8 cellular contexts compared by ENCODE assay signal in the genomic region with DNA sequence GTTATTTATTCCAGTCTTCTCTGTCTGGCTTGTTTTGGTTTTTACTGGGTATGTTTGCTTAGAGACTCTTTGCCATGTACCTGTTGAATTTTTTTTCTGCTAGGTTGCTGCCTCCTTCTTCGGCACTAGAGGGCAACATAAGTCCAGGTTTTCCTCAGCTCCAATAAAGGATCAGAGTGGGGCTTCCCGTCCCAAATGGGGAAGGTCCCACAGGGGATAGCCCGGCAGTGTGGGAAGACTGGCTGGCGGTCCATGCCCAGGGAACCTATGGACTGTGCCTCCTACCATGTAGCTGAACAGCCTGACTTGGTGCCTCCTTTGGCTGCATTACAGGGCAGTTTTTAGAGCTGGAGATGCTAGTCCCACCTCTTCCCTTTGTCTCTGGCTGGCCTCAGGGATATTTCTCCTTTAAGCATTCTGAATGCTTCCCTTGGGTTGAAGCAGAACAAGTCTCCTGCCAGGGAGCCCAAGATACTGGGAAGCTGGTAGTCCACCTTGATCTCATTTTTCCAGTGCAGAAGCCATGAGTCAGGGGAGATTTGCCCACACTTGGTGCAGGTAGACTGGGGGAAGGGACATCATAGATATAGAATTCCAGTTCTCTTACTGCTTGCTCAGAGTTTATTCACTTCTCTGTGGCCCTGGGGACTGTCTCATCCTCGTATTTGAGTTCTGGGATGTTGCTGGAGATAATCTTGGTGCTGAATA.
DNase-seq lines count a peak whose midpoint lies in the region; ATAC-seq lines count a peak whose summit lies in the region.

No MANE protein-coding gene starts in this region.

- H4K91ac ChIP-seq in trophoblast cell (ENCODE audit: low read depth, low read length): no peak overlapping the region

- peaks cover 7% of the 10 kb centered on the region for H3K9me3 Mint-ChIP-seq in activated CD4-positive, alpha-beta T cell treated with anti-CD3 and anti-CD28 coated beads, Interleukin-2, amount 10 ng/mL, durations not matched to agents 7 days and 5 days

- H3K4me2 ChIP-seq in trophoblast cell (ENCODE audit: low read length): no peak overlapping the region

- H3K23ac ChIP-seq in trophoblast cell (ENCODE audit: low read length): no peak overlapping the region

- POLR2A ChIA-PET in activated CD4-positive, alpha-beta T cell treated with anti-CD3 and anti-CD28 coated beads, Interleukin-2, amount 10 ng/mL, durations not matched to agents 7 days and 5 days (lab: Charles Lee): interaction anchor here (0.6 kb wide), 1 partner anchor 363 kb away, joined by 3 read pairs; no protein-coding TSS in a partner anchor

- CTCF ChIA-PET in activated CD4-positive, alpha-beta T cell treated with anti-CD3 and anti-CD28 coated beads, Interleukin-2, amount 10 ng/mL, durations not matched to agents 7 days and 5 days (lab: Charles Lee): interaction anchor here (0.6 to 2.3 kb wide), 5 partner anchors 16 to 263 kb away, joined by 3 to 14 read pairs (median 4); no protein-coding TSS in a partner anchor

- H2BK120ac ChIP-seq in trophoblast cell (ENCODE audit: insufficient read depth, low read length, poor library complexity): no peak overlapping the region

- no peak for ATAC-seq in HG03520 (IDR thresholded peaks at IDR 0.05; ENCODE audit: unreplicated experiment)
- no peak for ATAC-seq in HG03571 (IDR thresholded peaks at IDR 0.05; ENCODE audit: unreplicated experiment)

- no peaks in the 10 kb centered on the region for H3K79me1 ChIP-seq in trophoblast cell (ENCODE audit: low read length)

- H2AK5ac ChIP-seq in trophoblast cell (ENCODE audit: low read length): no peak overlapping the region

- H3K4me1 ChIP-seq in trophoblast cell (ENCODE audit: control insufficient read depth in 1 of 2, insufficient read depth in 2 of 2, low read length in 2 of 2): peaks cover 0 to 4% of the 10 kb centered on the region in 2 experiments

- no CpG with 5 or more reads among the region's 5 CpGs for WGBS in trophoblast cell (ENCODE audit: extremely low coverage, insufficient coverage, insufficient read length)

- H3K36me3 Mint-ChIP-seq in activated CD4-positive, alpha-beta T cell treated with anti-CD3 and anti-CD28 coated beads, Interleukin-2, amount 10 ng/mL, durations not matched to agents 7 days and 5 days (ENCODE audit: low read depth): peaks cover 2% of the 10 kb centered on the region

- H2AFZ ChIP-seq in trophoblast cell (ENCODE audit: insufficient read depth, low read length, poor library complexity): no peak overlapping the region

- no peak overlapping the region for H2BK5ac ChIP-seq in trophoblast cell (ENCODE audit: low read depth, low read length, poor library complexity)

- H4K12ac ChIP-seq in trophoblast cell (ENCODE audit: low read depth, low read length): peak overlapping the region; percentile 27

- peaks cover 7% of the 10 kb centered on the region for H3K9me3 ChIP-seq in trophoblast cell (ENCODE audit: insufficient read depth, low read depth, low read length)

- no peak overlapping the region for H3K4me3 Mint-ChIP-seq in activated CD4-positive, alpha-beta T cell treated with anti-CD3 and anti-CD28 coated beads, Interleukin-2, amount 10 ng/mL, durations not matched to agents 7 days and 5 days

- H3K4me3 ChIP-seq in trophoblast cell (ENCODE audit: low read depth, low read length): no peak overlapping the region

- peaks cover 1% of the 10 kb centered on the region for H3K27me3 Mint-ChIP-seq in activated CD4-positive, alpha-beta T cell treated with anti-CD3 and anti-CD28 coated beads, Interleukin-2, amount 10 ng/mL, durations not matched to agents 7 days and 5 days

- H3K79me2 ChIP-seq in trophoblast cell (ENCODE audit: control insufficient read depth, insufficient read depth, low read length, poor library complexity): no peaks in the 10 kb centered on the region

- H3K4ac ChIP-seq in trophoblast cell (ENCODE audit: low read depth, low read length): no peak overlapping the region

- peak in 4 of 6 experiments; percentile 13 to 47 (median 30) for DNase-seq in stimulated activated naive CD4-positive, alpha-beta T cell (lab: John Stamatoyannopoulos, UW)
- no peak for DNase-seq in stimulated activated naive CD4-positive, alpha-beta T cell treated with Interleukin-2 at 50 U/mL for 16 hours (lab: John Stamatoyannopoulos, UW)
- peak; percentile 25 for DNase-seq in NCI-H1105 (lab: John Stamatoyannopoulos, UW)
- peak; percentile 47 for DNase-seq in activated CD4-positive, alpha-beta T cell treated with anti-CD3 and anti-CD28 coated beads, Interleukin-2, amount 10 ng/mL, durations not matched to agents 7 days and 5 days
- peak; percentile 56 for DNase-seq in fibroblast of peridontal ligament (ENCODE audit: extremely low read depth)
- peak; percentile 55 to 71 for DNase-seq in trophoblast cell

- H3K27me3 ChIP-seq in trophoblast cell (ENCODE audit: insufficient read depth, low read length): no peaks in the 10 kb centered on the region

- peaks cover 4% of the 10 kb centered on the region for H3K4me1 Mint-ChIP-seq in activated CD4-positive, alpha-beta T cell treated with anti-CD3 and anti-CD28 coated beads, Interleukin-2, amount 10 ng/mL, durations not matched to agents 7 days and 5 days

- H3K9ac ChIP-seq in trophoblast cell (ENCODE audit: low read length): no peak overlapping the region

- no peak overlapping the region for H4K8ac ChIP-seq in trophoblast cell (ENCODE audit: low read depth, low read length)

- no peak overlapping the region for H2BK12ac ChIP-seq in trophoblast cell (ENCODE audit: low read length)

- no peak overlapping the region for H3K27ac Mint-ChIP-seq in activated CD4-positive, alpha-beta T cell treated with anti-CD3 and anti-CD28 coated beads, Interleukin-2, amount 10 ng/mL, durations not matched to agents 7 days and 5 days

- H3K27ac ChIP-seq in trophoblast cell (ENCODE audit: low read depth, low read length): no peak overlapping the region

- H3K14ac ChIP-seq in trophoblast cell (ENCODE audit: low read length): no peak overlapping the region

- H3K18ac ChIP-seq in trophoblast cell (ENCODE audit: low read length): no peak overlapping the region

- peaks cover 1 to 2% of the 10 kb centered on the region in 2 experiments for H3K36me3 ChIP-seq in trophoblast cell (ENCODE audit: control insufficient read depth in 1 of 2, insufficient read depth in 2 of 2, low read length in 2 of 2)
